In genomic region chr9:134024828-134025605, GRCh38 we compare ENCODE assay signal across 8 cellular contexts. TPM values are rescaled to one million over a fixed set of nuclear protein-coding genes. Genes with fewer than 3 reads are reported as not detected.
DNase-seq lines count a peak whose midpoint lies in the region; ATAC-seq and TF ChIP-seq lines count a peak whose summit lies in the region.

BRD3OS (plus strand) TSS chr9:134025481; CDS start chr9:134026748, 1,267 bp downstream.

- H3K27me3 Mint-ChIP-seq in type B pancreatic cell = no peaks in the 10 kb centered on the region

- H3K27me3 ChIP-seq in adrenal gland = no peaks in the 10 kb centered on the region
- H3K27me3 ChIP-seq in heart left ventricle = no peaks in the 10 kb centered on the region

- DNase-seq in GM10266 (ENCODE audit: extremely low spot score) (peak; percentile 98), NCI-H1436 treated with DMSO at 0.1 percent for 48 hours (lab: John Stamatoyannopoulos, UW) (peak; percentile 95), T-helper 1 cell (peak; percentile 87 to 96 (median 90)), adrenal gland (peak; percentile 96 to 99 (median 98)), heart left ventricle (peak; percentile 96 to 98 (median 97)), pons (ENCODE audit: low spot score) (peak; percentile 99), type B pancreatic cell (ENCODE audit: extremely low spot score, unreplicated experiment) (peak; percentile 94)

- no peaks in the 10 kb centered on the region for H3K9me3 Mint-ChIP-seq in type B pancreatic cell

- TF ChIP-seq CTCF in GM10266 (IDR thresholded peaks at IDR 0.05; ENCODE audit: control insufficient read depth, insufficient read depth, low read depth, missing control alignments) (no peak), adrenal gland (IDR thresholded peaks at IDR 0.05) (no peak), heart left ventricle (IDR thresholded peaks at IDR 0.05) (no peak), type B pancreatic cell (conservative IDR thresholded peaks at IDR 0.05) (no peak)

- intact Hi-C loops in adrenal gland (cut with DNase I) = loop anchor here (5.0 kb wide), 2 partner anchors 37 to 42 kb away; partner anchors contain the start of gene BRD3 (in 1 of the 2)
- intact Hi-C loops in heart left ventricle (cut with DNase I) = loop anchor here in 8 of 10 donors (1.0 to 5.0 kb wide), 5 partner anchors 37 to 102 kb away; partner anchors contain the start of gene BRD3 (in 6 of the 8)

- H3K36me3 Mint-ChIP-seq in type B pancreatic cell = no peaks in the 10 kb centered on the region

- peaks cover 6 to 15% of the 10 kb centered on the region in 2 donors for H3K4me1 ChIP-seq in adrenal gland (replicated peaks in 1 of 2)
- peaks cover 0 to 11% (median 8%) of the 10 kb centered on the region in 12 donors for H3K4me1 ChIP-seq in heart left ventricle

- H3K9me3 ChIP-seq in adrenal gland (replicated peaks in 1 of 3) = no peaks in the 10 kb centered on the region
- no peaks in the 10 kb centered on the region for H3K9me3 ChIP-seq in heart left ventricle

- peak; percentile 90 for ATAC-seq in HG02798 (IDR thresholded peaks at IDR 0.05; ENCODE audit: poor library complexity, unreplicated experiment)
- ATAC-seq in heart left ventricle = peak; percentile 96 to 98 (median 96)

- H3K36me3 ChIP-seq in adrenal gland (replicated peaks in 1 of 2) (peaks cover 0 to 11% of the 10 kb centered on the region in 2 donors), heart left ventricle (peaks cover 0 to 17% (median 7%) of the 10 kb centered on the region in 9 donors)

- H3K4me1 Mint-ChIP-seq in type B pancreatic cell (ENCODE audit: unreplicated experiment) = no peaks in the 10 kb centered on the region

- 1 to 2% (median 2%) methylated on average over 6 to 43 of the region's 43 CpGs for WGBS in adrenal gland, 4 donors
- 1 to 4% (median 2%) methylated on average over 15 to 43 of the region's 43 CpGs for WGBS in heart left ventricle, 4 donors

- H3K27ac Mint-ChIP-seq in type B pancreatic cell = no peak within 1 kb of the TSS

- peak within 1 kb of the TSS; percentile 82 for H3K4me3 Mint-ChIP-seq in type B pancreatic cell

- H3K27ac ChIP-seq in adrenal gland = peak within 1 kb of the TSS in 2 of 5 donors; percentile 66 to 74
- peak within 1 kb of the TSS in 11 of 12 donors; percentile 12 to 79 (median 51) for H3K27ac ChIP-seq in heart left ventricle

- TF ChIP-seq POLR2A in adrenal gland (IDR thresholded peaks at IDR 0.05) (peak in 1 of 2 donors; percentile 18), heart left ventricle (IDR thresholded peaks at IDR 0.05) (peak in 1 of 2 donors; percentile 42)

- H3K4me3 ChIP-seq in adrenal gland (peak within 1 kb of the TSS in 3 of 4 donors; percentile 46 to 93 (median 66)), heart left ventricle (peak within 1 kb of the TSS; percentile 55 to 96 (median 86))

RNA-seq across cellular contexts. Expression of gene BRD3OS, which starts in this region (rescaled TPM):
- total RNA-seq in adrenal gland = 10 to 100 TPM; 14.7 to 70.6 (median 29.1) TPM
- polyA plus RNA-seq in adrenal gland = 10 to 100 TPM; 18.2 to 22.4 (median 20.0) TPM
- total RNA-seq in heart left ventricle = 10 to 100 TPM in 4 of 9 donors, 1 to 10 TPM in 5; 5.3 to 13.8 (median 9.3) TPM
- 1 to 10 TPM; 1.8 to 8.9 TPM for polyA plus RNA-seq in heart left ventricle
- total RNA-seq in type B pancreatic cell (ENCODE audit: low replicate concordance) = 17.0 and 24.0 TPM in 2 replicates
